ENCODE assay signal across 22 cellular contexts in the genomic region with DNA sequence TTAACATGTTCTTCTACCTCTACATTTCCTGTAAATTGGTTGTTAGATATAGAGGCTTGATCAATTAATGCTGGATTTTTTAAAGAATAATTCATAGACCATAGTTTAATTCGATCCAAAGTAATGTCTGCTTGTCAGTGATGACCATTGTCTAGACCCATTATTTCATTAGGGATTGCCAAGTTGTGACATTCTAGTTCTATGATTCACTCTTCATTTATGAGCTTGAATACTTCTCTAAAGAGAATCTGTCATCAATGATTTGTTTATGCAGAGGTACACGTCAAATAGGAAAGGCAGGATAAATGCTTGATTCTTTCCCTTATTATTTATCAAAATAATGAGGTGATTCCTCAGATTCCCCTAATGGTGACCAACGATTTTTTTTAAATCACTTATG. TPM values are rescaled to one million over a fixed set of nuclear protein-coding genes. Genes with fewer than 3 reads are reported as not detected.
DNase-seq lines count a peak whose midpoint lies in the region; ATAC-seq and TF ChIP-seq lines count a peak whose summit lies in the region.
"Had no signal": no experiment of that assay in that cellular context is flagged by ENCODE, and none has a peak within 500 bp of the region (broad histone marks: within the 10 kb centered on the region; RNA-seq: fewer than 3 reads in every experiment).

No MANE protein-coding gene starts in this region.

- H3K9me3 Mint-ChIP-seq in natural killer cell, result no peaks in the 10 kb centered on the region
- H3K9me3 Mint-ChIP-seq in natural killer cell treated with Interleukin-12 subunit alpha and Interleukin-12 subunit beta and Interleukin-15 and Interleukin-18, amount 100 ng/mL, for 72 hours, result no peaks in the 10 kb centered on the region
- H3K9me3 Mint-ChIP-seq in brain, result peaks cover 0 to 5% (median 2%) of the 10 kb centered on the region in 5 experiments
- H3K9me3 Mint-ChIP-seq in activated CD4-positive, alpha-beta memory T cell treated with anti-CD3 and anti-CD28 coated beads, Interleukin-2, amount 10 ng/mL, durations not matched to agents 7 days and 5 days, result no peaks in the 10 kb centered on the region
- H3K9me3 Mint-ChIP-seq: CD8-positive, alpha-beta T cell had no signal

- intact Hi-C loops in natural killer cell (cut with micrococcal nuclease) (no loop called here), Right ventricle myocardium inferior (cut with DNase I) (no loop called here)

- H3K27ac Mint-ChIP-seq in natural killer cell (no peak overlapping the region), brain (peak overlapping the region in 1 of 5 experiments; percentile 65)
- H3K27ac Mint-ChIP-seq in natural killer cell treated with Interleukin-12 subunit alpha and Interleukin-12 subunit beta and Interleukin-15 and Interleukin-18, amount 100 ng/mL, for 72 hours, result no peak overlapping the region
- no peak overlapping the region for H3K27ac Mint-ChIP-seq in activated CD4-positive, alpha-beta memory T cell treated with anti-CD3 and anti-CD28 coated beads, Interleukin-2, amount 10 ng/mL, durations not matched to agents 7 days and 5 days
- H3K27ac Mint-ChIP-seq: CD8-positive, alpha-beta T cell had no signal

- peaks cover 65 to 82% of the 10 kb centered on the region in 2 donors for H3K27me3 Mint-ChIP-seq in natural killer cell (ENCODE audit: low read depth in 2 of 2)
- peaks cover 60 to 74% of the 10 kb centered on the region in 2 donors for H3K27me3 Mint-ChIP-seq in natural killer cell treated with Interleukin-12 subunit alpha and Interleukin-12 subunit beta and Interleukin-15 and Interleukin-18, amount 100 ng/mL, for 72 hours
- H3K27me3 Mint-ChIP-seq in brain, result peaks cover 78% of the 10 kb centered on the region
- peaks cover 82% of the 10 kb centered on the region for H3K27me3 Mint-ChIP-seq in activated CD4-positive, alpha-beta memory T cell treated with anti-CD3 and anti-CD28 coated beads, Interleukin-2, amount 10 ng/mL, durations not matched to agents 7 days and 5 days

- CTCF ChIA-PET in activated CD4-positive, alpha-beta memory T cell treated with anti-CD3 and anti-CD28 coated beads, Interleukin-2, amount 10 ng/mL, durations not matched to agents 7 days and 5 days (lab: Charles Lee), result interaction anchor here (1.1 kb wide), 1 partner anchor 40 kb away, joined by 3 read pairs; no protein-coding TSS in a partner anchor

- POLR2A ChIA-PET in activated CD4-positive, alpha-beta memory T cell treated with anti-CD3 and anti-CD28 coated beads, Interleukin-2, amount 10 ng/mL, durations not matched to agents 7 days and 5 days (lab: Charles Lee), result no interaction called here

- no peak for TF ChIP-seq CTCF in natural killer cell (IDR thresholded peaks at IDR 0.05)
- TF ChIP-seq CTCF in brain (conservative IDR thresholded peaks at IDR 0.05), result no peak

- peaks cover 3 to 7% of the 10 kb centered on the region in 2 donors for H3K4me1 Mint-ChIP-seq in natural killer cell
- H3K4me1 Mint-ChIP-seq in natural killer cell treated with Interleukin-12 subunit alpha and Interleukin-12 subunit beta and Interleukin-15 and Interleukin-18, amount 100 ng/mL, for 72 hours (ENCODE audit: low read depth in 2 of 2), result peaks cover 9% of the 10 kb centered on the region in 2 donors
- H3K4me1 Mint-ChIP-seq in brain, result peaks cover 87% of the 10 kb centered on the region
- H3K4me1 Mint-ChIP-seq in activated CD4-positive, alpha-beta memory T cell treated with anti-CD3 and anti-CD28 coated beads, Interleukin-2, amount 10 ng/mL, durations not matched to agents 7 days and 5 days, result peaks cover 20% of the 10 kb centered on the region

- DNase-seq in natural killer cell (no peak), kidney glomerular epithelial cell (lab: John Stamatoyannopoulos, UW) (peak; percentile 13), Right ventricle myocardium inferior (ENCODE audit: missing footprints) (no peak), NCI-H2081 treated with DMSO at 0.1 percent for 48 hours (lab: John Stamatoyannopoulos, UW) (no peak)
- no peak for DNase-seq in natural killer cell treated with Interleukin-12 subunit alpha and Interleukin-12 subunit beta and Interleukin-15 and Interleukin-18, amount 100 ng/mL, for 72 hours (ENCODE audit: low spot score)
- no peak for DNase-seq in activated CD4-positive, alpha-beta memory T cell treated with anti-CD3 and anti-CD28 coated beads, Interleukin-2, amount 10 ng/mL, durations not matched to agents 7 days and 5 days
- DNase-seq: Calu3; CD8-positive, alpha-beta T cell; DMS53; KBM-7; MV-4-11; NCI-H1417; NCI-H187; NCI-H2227 treated with DMSO at 0.1 percent for 48 hours; NCI-H526; Right ventricle myocardium superior had no signal

- ATAC-seq in natural killer cell (no peak), Right ventricle myocardium inferior (no peak), GM18520 (IDR thresholded peaks at IDR 0.05; ENCODE audit: unreplicated experiment) (no peak)
- ATAC-seq in natural killer cell treated with Interleukin-12 subunit alpha and Interleukin-12 subunit beta and Interleukin-15 and Interleukin-18, amount 100 ng/mL, for 72 hours, result no peak
- ATAC-seq: A549; CD8-positive, alpha-beta T cell; HepG2; Panc1 had no signal

- H3K36me3 Mint-ChIP-seq in natural killer cell (no peaks in the 10 kb centered on the region), brain (no peaks in the 10 kb centered on the region)
- no peaks in the 10 kb centered on the region for H3K36me3 Mint-ChIP-seq in natural killer cell treated with Interleukin-12 subunit alpha and Interleukin-12 subunit beta and Interleukin-15 and Interleukin-18, amount 100 ng/mL, for 72 hours
- H3K36me3 Mint-ChIP-seq in activated CD4-positive, alpha-beta memory T cell treated with anti-CD3 and anti-CD28 coated beads, Interleukin-2, amount 10 ng/mL, durations not matched to agents 7 days and 5 days (ENCODE audit: low read depth), result no peaks in the 10 kb centered on the region
- H3K36me3 Mint-ChIP-seq: CD8-positive, alpha-beta T cell had no signal

- H3K4me3 Mint-ChIP-seq in natural killer cell (peak overlapping the region; percentile 32), brain (peak overlapping the region in 4 of 5 experiments; percentile 12 to 78 (median 69))
- no peak overlapping the region for H3K4me3 Mint-ChIP-seq in natural killer cell treated with Interleukin-12 subunit alpha and Interleukin-12 subunit beta and Interleukin-15 and Interleukin-18, amount 100 ng/mL, for 72 hours
- H3K4me3 Mint-ChIP-seq in activated CD4-positive, alpha-beta memory T cell treated with anti-CD3 and anti-CD28 coated beads, Interleukin-2, amount 10 ng/mL, durations not matched to agents 7 days and 5 days, result no peak overlapping the region
- H3K4me3 Mint-ChIP-seq: CD8-positive, alpha-beta T cell had no signal

RNA-seq across cellular contexts. Expression of gene ROBO3, which starts 24.0 kb away (rescaled TPM):
- total RNA-seq in natural killer cell (10 to 100 TPM; 16.9 to 23.8 (median 22.7) TPM), Right ventricle myocardium inferior (4.6 TPM)
- 1 to 10 TPM; 5.3 to 7.9 TPM for total RNA-seq in natural killer cell treated with Interleukin-12 subunit alpha and Interleukin-12 subunit beta and Interleukin-15 and Interleukin-18, amount 100 ng/mL, for 72 hours
- 7.5 TPM for polyA plus RNA-seq in brain (ENCODE audit: insufficient read depth, low read depth, low replicate concordance)
- total RNA-seq in activated CD4-positive, alpha-beta memory T cell treated with anti-CD3 and anti-CD28 coated beads, Interleukin-2, amount 10 ng/mL, durations not matched to agents 7 days and 5 days, result 1 to 10 TPM; 7.9 to 8.5 TPM

RNA-seq across cellular contexts. Expression of gene MSANTD2, which starts 41.0 kb away (rescaled TPM):
- total RNA-seq in natural killer cell (10 to 100 TPM; 10.1 to 14.1 (median 13.3) TPM), Right ventricle myocardium inferior (3.8 TPM)
- total RNA-seq in natural killer cell treated with Interleukin-12 subunit alpha and Interleukin-12 subunit beta and Interleukin-15 and Interleukin-18, amount 100 ng/mL, for 72 hours, result 10 to 100 TPM; 10.5 to 20.4 TPM
- 4.5 TPM for polyA plus RNA-seq in brain (ENCODE audit: insufficient read depth, low read depth, low replicate concordance)
- 10 to 100 TPM in 1 of 2 experiments, 1 to 10 TPM in 1; 9.4 to 10.4 TPM for total RNA-seq in activated CD4-positive, alpha-beta memory T cell treated with anti-CD3 and anti-CD28 coated beads, Interleukin-2, amount 10 ng/mL, durations not matched to agents 7 days and 5 days

RNA-seq across cellular contexts. Expression of gene ROBO4, which starts 56.5 kb away (rescaled TPM):
- total RNA-seq in natural killer cell, result not detected
- total RNA-seq in natural killer cell treated with Interleukin-12 subunit alpha and Interleukin-12 subunit beta and Interleukin-15 and Interleukin-18, amount 100 ng/mL, for 72 hours, result not detected
- 7.4 TPM for polyA plus RNA-seq in brain (ENCODE audit: insufficient read depth, low read depth, low replicate concordance)
- 27.6 TPM for total RNA-seq in Right ventricle myocardium inferior
- total RNA-seq in activated CD4-positive, alpha-beta memory T cell treated with anti-CD3 and anti-CD28 coated beads, Interleukin-2, amount 10 ng/mL, durations not matched to agents 7 days and 5 days, result not detected
- total RNA-seq: Calu3; CD8-positive, alpha-beta T cell; H7 had no signal
- polyA plus RNA-seq: A549 had no signal

Comparison
In these comparisons a context has a peak if more than half of its experiments do, and no peak if none do; other contexts are left out.
1. H3K4me3 Mint-ChIP-seq: peak in natural killer cell (single experiment) and brain (4 of 5); none in natural killer cell treated with Interleukin-12 subunit alpha and Interleukin-12 subunit beta and Interleukin-15 and Interleukin-18, amount 100 ng/mL, for 72 hours (single experiment) and activated CD4-positive, alpha-beta memory T cell treated with anti-CD3 and anti-CD28 coated beads, Interleukin-2, amount 10 ng/mL, durations not matched to agents 7 days and 5 days (single experiment).
2. RNA of gene ROBO4, which starts 56.5 kb away (total RNA-seq): 27.6 TPM in Right ventricle myocardium inferior (single experiment); not detected in activated CD4-positive, alpha-beta memory T cell treated with anti-CD3 and anti-CD28 coated beads, Interleukin-2, amount 10 ng/mL, durations not matched to agents 7 days and 5 days, not detected in natural killer cell and not detected in natural killer cell treated with Interleukin-12 subunit alpha and Interleukin-12 subunit beta and Interleukin-15 and Interleukin-18, amount 100 ng/mL, for 72 hours; every median in the first group is over 10 times any median in the second.